Comparison of ENCODE assay signal across 19 cellular contexts in genomic region chr11:8773125-8773524, GRCh38.
A peak's percentile ranks its signal among the peaks of the same experiment; 100 is the strongest.
DNase-seq lines count a peak whose midpoint lies in the region; ATAC-seq and TF ChIP-seq lines count a peak whose summit lies in the region.
"Had no signal": no experiment of that assay in that cellular context is flagged by ENCODE, and none has a peak within 500 bp of the region (broad histone marks: within the 10 kb centered on the region; RNA-seq: fewer than 3 reads in every experiment).

No MANE protein-coding gene starts in this region.

- no peaks in the 10 kb centered on the region for H3K27me3 Mint-ChIP-seq in osteocyte (ENCODE audit: unreplicated experiment)
- H3K27me3 Mint-ChIP-seq: activated CD4-positive, alpha-beta T cell treated with anti-CD3 and anti-CD28 coated beads, Interleukin-2, amount 10 ng/mL, durations not matched to agents 24 days and 14 days had no signal

- no peak overlapping the region for H3K4me3 ChIP-seq in left ventricle myocardium inferior
- no peak overlapping the region for H3K4me3 ChIP-seq in fibroblast of lung (replicated peaks in 1 of 4; ENCODE audit: control extremely low read depth in 1 of 4, insufficient read depth in 1 of 4, low read depth in 3 of 4, low read length in 4 of 4)
- no peak overlapping the region for H3K4me3 ChIP-seq in urinary bladder (ENCODE audit: low read depth, low read length)
- H3K4me3 ChIP-seq in dorsolateral prefrontal cortex: no peak overlapping the region
- H3K4me3 ChIP-seq: ovary, upper lobe of right lung had no signal

- H3K9me3 ChIP-seq in left ventricle myocardium inferior (replicated peaks): no peaks in the 10 kb centered on the region
- no peaks in the 10 kb centered on the region for H3K9me3 ChIP-seq in fibroblast of lung (ENCODE audit: control insufficient read depth, insufficient read depth, low read depth, low read length)
- H3K9me3 ChIP-seq: ovary, upper lobe of right lung had no signal

- intact Hi-C loops in left ventricle myocardium inferior (cut with micrococcal nuclease) (no loop called here), cardiac septum (cut with DNase I) (no loop called here), dorsolateral prefrontal cortex (cut with DNase I) (no loop called here)

- WGBS in urinary bladder: 24% methylated on average over 5 of the region's 5 CpGs

- no peak overlapping the region for H3K4me3 Mint-ChIP-seq in osteocyte (ENCODE audit: unreplicated experiment)
- H3K4me3 Mint-ChIP-seq: activated CD4-positive, alpha-beta T cell treated with anti-CD3 and anti-CD28 coated beads, Interleukin-2, amount 10 ng/mL, durations not matched to agents 24 days and 14 days had no signal

- no peaks in the 10 kb centered on the region for H3K36me3 ChIP-seq in left ventricle myocardium inferior
- no peaks in the 10 kb centered on the region for H3K36me3 ChIP-seq in fibroblast of lung (ENCODE audit: control insufficient read depth, insufficient read depth, low read length)
- H3K36me3 ChIP-seq in urinary bladder (ENCODE audit: insufficient read depth): no peaks in the 10 kb centered on the region
- H3K36me3 ChIP-seq: ovary, upper lobe of right lung had no signal

- H3K4me1 ChIP-seq in left ventricle myocardium inferior (peaks cover 96% of the 10 kb centered on the region), fibroblast of lung (ENCODE audit: control insufficient read depth, extremely low read depth, insufficient read depth, low read length) (peaks cover 32% of the 10 kb centered on the region), urinary bladder (ENCODE audit: insufficient read depth) (peaks cover 1% of the 10 kb centered on the region)

- peaks cover 65% of the 10 kb centered on the region for H3K4me1 Mint-ChIP-seq in osteocyte (ENCODE audit: unreplicated experiment)

- no peak for TF ChIP-seq CTCF in left ventricle myocardium inferior (IDR thresholded peaks at IDR 0.05; ENCODE audit: borderline replicate concordance)
- TF ChIP-seq CTCF in fibroblast of lung (conservative IDR thresholded peaks at IDR 0.05 in 1 of 2, IDR thresholded peaks at IDR 0.05 in 1 of 2; ENCODE audit: low read depth in 1 of 2, low read length in 2 of 2): no peak
- TF ChIP-seq CTCF in osteocyte (IDR thresholded peaks at IDR 0.05): no peak
- no peak for TF ChIP-seq CTCF in dorsolateral prefrontal cortex (IDR thresholded peaks at IDR 0.05 in 54 of 56, conservative IDR thresholded peaks at IDR 0.05 in 2 of 56; ENCODE audit: low read depth in 1 of 56, partially characterized antibody in 56 of 56)

- peak overlapping the region; percentile 75 for H3K27ac Mint-ChIP-seq in osteocyte (ENCODE audit: unreplicated experiment)
- H3K27ac Mint-ChIP-seq: activated CD4-positive, alpha-beta T cell treated with anti-CD3 and anti-CD28 coated beads, Interleukin-2, amount 10 ng/mL, durations not matched to agents 24 days and 14 days had no signal

- DNase-seq in left ventricle myocardium inferior (no peak), cardiac septum (ENCODE audit: low spot score) (no peak), fibroblast of lung (ENCODE audit: low read depth in 2 of 2) (no peak), osteocyte (ENCODE audit: extremely low spot score, unreplicated experiment) (no peak), dorsolateral prefrontal cortex (no peak), caudate nucleus (lab: John Stamatoyannopoulos, UW) (no peak)
- DNase-seq: activated CD4-positive, alpha-beta T cell treated with anti-CD3 and anti-CD28 coated beads, Interleukin-2, amount 10 ng/mL, durations not matched to agents 24 days and 14 days; activated naive CD4-positive, alpha-beta T cell; C1 segment of cervical spinal cord; dermis blood vessel endothelial cell; DMS153; head of caudate nucleus; KBM-7; mesendoderm; OCI-M1; upper lobe of right lung had no signal

- no peaks in the 10 kb centered on the region for H3K9me3 Mint-ChIP-seq in osteocyte (ENCODE audit: unreplicated experiment)
- H3K9me3 Mint-ChIP-seq: activated CD4-positive, alpha-beta T cell treated with anti-CD3 and anti-CD28 coated beads, Interleukin-2, amount 10 ng/mL, durations not matched to agents 24 days and 14 days had no signal

- no peak overlapping the region for H2AFZ ChIP-seq in fibroblast of lung (ENCODE audit: low read length)

- H3K36me3 Mint-ChIP-seq in osteocyte (ENCODE audit: unreplicated experiment): peaks cover 26% of the 10 kb centered on the region

- H3K9ac ChIP-seq in fibroblast of lung (ENCODE audit: insufficient read depth, low read length): no peak overlapping the region

- H3K27ac ChIP-seq in left ventricle myocardium inferior (replicated peaks): peak overlapping the region; percentile 87
- peak overlapping the region; percentile 30 for H3K27ac ChIP-seq in fibroblast of lung (ENCODE audit: insufficient read depth, low read length)
- H3K27ac ChIP-seq in urinary bladder (ENCODE audit: low read depth): peak overlapping the region; percentile 14
- H3K27ac ChIP-seq in dorsolateral prefrontal cortex: peak overlapping the region in 6 of 59 donors; percentile 4 to 55 (median 27)
- H3K27ac ChIP-seq in caudate nucleus (ENCODE audit: low read depth, low read length): no peak overlapping the region

- H3K27me3 ChIP-seq in left ventricle myocardium inferior (ENCODE audit: low read depth) (no peaks in the 10 kb centered on the region), fibroblast of lung (ENCODE audit: control insufficient read depth, insufficient read depth, low read length) (no peaks in the 10 kb centered on the region), dorsolateral prefrontal cortex (no peaks in the 10 kb centered on the region)
- H3K27me3 ChIP-seq: ovary, upper lobe of right lung had no signal

- H4K20me1 ChIP-seq in fibroblast of lung (ENCODE audit: control insufficient read depth, extremely low read depth, insufficient read depth, low read length): no peaks in the 10 kb centered on the region

- peaks cover 12% of the 10 kb centered on the region for H3K79me2 ChIP-seq in fibroblast of lung (ENCODE audit: control insufficient read depth, insufficient read depth, low read length)

- ATAC-seq in HG03571 (IDR thresholded peaks at IDR 0.05; ENCODE audit: unreplicated experiment): no peak
- ATAC-seq: upper lobe of right lung had no signal

- no peak overlapping the region for H3K4me2 ChIP-seq in fibroblast of lung (ENCODE audit: extremely low read depth, insufficient read depth, low read length)
